1 cellular context compared by ENCODE assay signal in genomic region chr1:147223740-147224615, GRCh38.
TF ChIP-seq lines count a peak whose summit lies in the region.

No MANE protein-coding gene starts in this region.

TF ChIP-seq in HepG2, 621 proteins besides CTCF, POLR2A, EP300 and RAD21:
- TF ChIP-seq ZNF337 (CRISPR knock-in tag; IDR thresholded peaks at IDR 0.05; ENCODE audit: borderline replicate concordance, low read depth) (no peak), ZNF230 (CRISPR knock-in tag; IDR thresholded peaks at IDR 0.05) (no peak), HNF1A (IDR thresholded peaks at IDR 0.05; ENCODE audit: low read depth) (no peak), HNF1A (CRISPR knock-in tag; IDR thresholded peaks at IDR 0.05; ENCODE audit: borderline replicate concordance) (0 out of 2 replicates have a peak, but pooled peaks have one; percentile 3), FUBP1 (CRISPR knock-in tag; IDR thresholded peaks at IDR 0.05; ENCODE audit: borderline replicate concordance) (0 out of 2 replicates have a peak, but pooled peaks have one; percentile 47), ZNF7 (CRISPR knock-in tag; IDR thresholded peaks at IDR 0.05) (no peak), GZF1 (CRISPR knock-in tag; IDR thresholded peaks at IDR 0.05) (no peak), ONECUT2 (CRISPR knock-in tag; IDR thresholded peaks at IDR 0.05) (no peak), RFX5 (IDR thresholded peaks at IDR 0.05; ENCODE audit: low read depth, low read length) (no peak), AKAP8 (CRISPR knock-in tag; IDR thresholded peaks at IDR 0.05) (no peak), ZNF782 (CRISPR knock-in tag; IDR thresholded peaks at IDR 0.05; ENCODE audit: borderline replicate concordance) (no peak), SIN3A (IDR thresholded peaks at IDR 0.05; ENCODE audit: borderline replicate concordance, low read depth, low read length) (peak; percentile 48; the same call in 1 of the 2 replicates), ZNF605 (CRISPR knock-in tag; IDR thresholded peaks at IDR 0.05) (no peak), POLR2G (IDR thresholded peaks at IDR 0.05; ENCODE audit: low read depth, low read length) (peak; percentile 70), ARNT2 (CRISPR knock-in tag; IDR thresholded peaks at IDR 0.05; ENCODE audit: low read depth) (0 out of 2 replicates have a peak, but pooled peaks have one; percentile 41), SALL1 (CRISPR knock-in tag; IDR thresholded peaks at IDR 0.05) (peak; percentile 55; the same call in 1 of the 2 replicates), SIN3B (IDR thresholded peaks at IDR 0.05; ENCODE audit: low read length) (no peak), TEAD3 (CRISPR knock-in tag; optimal IDR thresholded peaks at IDR 0.05; ENCODE audit: borderline replicate concordance) (peak; percentile 3), ZNF652 (CRISPR knock-in tag; IDR thresholded peaks at IDR 0.05; ENCODE audit: borderline replicate concordance, low read depth) (peak; percentile 47; the same call in 1 of the 2 replicates), MED1 (CRISPR knock-in tag; IDR thresholded peaks at IDR 0.05) (no peak; the same call in 1 of the 2 replicates), RBFOX2 (IDR thresholded peaks at IDR 0.05; ENCODE audit: low read depth, low read length) (peak; percentile 78), ZNF883 (CRISPR knock-in tag; IDR thresholded peaks at IDR 0.05; ENCODE audit: not compliant biosample characterization) (peak; percentile 48), POLR2AphosphoS5 (IDR thresholded peaks at IDR 0.05; ENCODE audit: low read depth, low read length) (peak; percentile 62; the same call in 1 of the 2 replicates), KAT7 (CRISPR knock-in tag; IDR thresholded peaks at IDR 0.05; ENCODE audit: borderline replicate concordance) (peak; percentile 28; the same call in 1 of the 2 replicates), RBM22 (optimal IDR thresholded peaks at IDR 0.05; ENCODE audit: low read length) (peak; percentile 93), ZBTB38 (CRISPR knock-in tag; IDR thresholded peaks at IDR 0.05) (peak; percentile 86), AGO2 (optimal IDR thresholded peaks at IDR 0.05; ENCODE audit: low read depth, low read length) (peak; percentile 68), XRCC5 (optimal IDR thresholded peaks at IDR 0.05; ENCODE audit: low read length) (peak; percentile 31), SAP130 (CRISPR knock-in tag; IDR thresholded peaks at IDR 0.05; ENCODE audit: low read depth) (peak; percentile 20), MLX (CRISPR knock-in tag; IDR thresholded peaks at IDR 0.05) (no peak), THAP9 (CRISPR knock-in tag; IDR thresholded peaks at IDR 0.05; ENCODE audit: borderline replicate concordance) (no peak), ZNF777 (CRISPR knock-in tag; IDR thresholded peaks at IDR 0.05) (peak; percentile 0; the same call in 1 of the 2 replicates), FOXJ3 (CRISPR knock-in tag; IDR thresholded peaks at IDR 0.05; ENCODE audit: borderline replicate concordance) (no peak)
